12 cellular contexts compared by ENCODE assay signal in the genomic region with DNA sequence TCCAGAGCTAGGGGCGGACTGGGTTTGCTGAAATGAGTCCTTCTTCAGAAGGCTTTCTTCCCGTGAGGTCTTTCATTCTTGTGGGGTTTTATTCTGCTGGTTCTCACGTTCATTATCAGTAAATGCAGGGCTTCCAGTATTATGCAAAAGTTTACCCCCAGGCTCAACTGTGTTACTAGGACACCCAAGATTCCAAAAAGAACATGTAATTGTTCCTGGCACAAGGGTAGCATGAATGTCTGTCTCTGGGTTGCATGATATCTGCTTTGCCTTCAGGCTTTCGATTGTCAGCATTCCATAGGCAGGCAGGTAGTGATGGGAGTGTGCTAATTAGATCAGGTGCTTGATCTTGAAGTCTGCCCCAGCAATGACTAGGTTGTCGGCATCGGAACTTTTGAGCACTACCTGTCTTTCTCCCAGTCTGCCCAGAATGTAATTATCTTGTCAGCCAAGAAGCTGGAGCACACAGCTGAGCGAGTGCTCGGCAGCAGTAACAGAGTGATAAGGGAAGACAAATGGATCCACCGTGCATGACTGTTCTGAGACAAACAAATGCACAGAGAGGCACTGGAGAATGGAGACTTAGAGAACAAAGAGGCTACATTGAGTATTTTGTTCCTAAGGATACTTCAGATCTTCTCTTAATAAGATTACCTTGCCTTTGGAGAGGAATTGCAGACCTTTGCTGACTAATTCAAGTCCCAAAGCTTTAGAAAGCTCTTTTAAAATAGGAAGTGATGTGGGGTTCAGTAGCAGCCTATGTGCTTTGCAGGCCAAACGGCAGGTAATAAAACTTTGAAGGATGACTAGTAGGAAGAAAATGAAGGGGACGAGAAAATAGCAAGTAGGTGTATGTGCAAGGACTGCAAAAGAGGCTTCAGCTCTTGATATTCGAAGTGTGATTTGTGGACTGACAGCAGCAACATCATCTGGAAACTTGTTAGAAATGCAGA. TPM values are rescaled to one million over a fixed set of nuclear protein-coding genes. Genes with fewer than 3 reads are reported as not detected.
A peak's percentile ranks its signal among the peaks of the same experiment; 100 is the strongest.
DNase-seq lines count a peak whose midpoint lies in the region; ATAC-seq, FAIRE-seq and TF ChIP-seq lines count a peak whose summit lies in the region.
"Had no signal": no experiment of that assay in that cellular context is flagged by ENCODE, and none has a peak within 500 bp of the region (broad histone marks: within the 10 kb centered on the region; RNA-seq: fewer than 3 reads in every experiment).

No MANE protein-coding gene starts in this region.

- no peaks in the 10 kb centered on the region for H3K79me1 ChIP-seq in neuronal stem cell (ENCODE audit: low read depth, low read length)

- H3K18ac ChIP-seq in neuronal stem cell (ENCODE audit: low read length) = no peak overlapping the region

- H3K4me3 ChIP-seq in HAP-1 = no peak overlapping the region
- no peak overlapping the region for H3K4me3 ChIP-seq in astrocyte of the spinal cord (ENCODE audit: low read depth, low read length)
- H3K4me3 ChIP-seq in heart left ventricle = peak overlapping the region in 2 of 12 donors; percentile 0 to 24
- H3K4me3 ChIP-seq in left lung = no peak overlapping the region
- H3K4me3 ChIP-seq in neuronal stem cell (ENCODE audit: low read length in 2 of 2) = no peak overlapping the region
- H3K4me3 ChIP-seq: SJCRH30 had no signal

- H3K4me2 ChIP-seq in neuronal stem cell (ENCODE audit: insufficient read depth, low read length, poor library complexity, severe bottlenecking) = no peak overlapping the region

- WGBS in heart left ventricle, 4 donors = 38 to 52% (median 46%) methylated on average over 12 of the region's 12 CpGs
- no CpG with 5 or more reads among the region's 12 CpGs for WGBS in neuronal stem cell (ENCODE audit: extremely low coverage in 2 of 2, insufficient read length in 2 of 2, insufficient replicate concordance in 1 of 2), 2 donors

- peaks cover 7% of the 10 kb centered on the region for H3K4me1 ChIP-seq in HAP-1
- peaks cover 0 to 17% (median 2%) of the 10 kb centered on the region in 12 donors for H3K4me1 ChIP-seq in heart left ventricle
- no peaks in the 10 kb centered on the region for H3K4me1 ChIP-seq in left lung
- H3K4me1 ChIP-seq in neuronal stem cell (ENCODE audit: control insufficient read depth in 2 of 2, insufficient read depth in 1 of 2, low read depth in 1 of 2, low read length in 2 of 2) = peaks cover 6 to 7% of the 10 kb centered on the region in 2 donors
- H3K4me1 ChIP-seq: SJCRH30 had no signal

- H3K23ac ChIP-seq in neuronal stem cell (ENCODE audit: low read depth, low read length, poor library complexity) = no peak overlapping the region

- FAIRE-seq in urothelium cell line (lab: Jason Lieb, UNC) = no peak

- no peak overlapping the region for H3K4ac ChIP-seq in neuronal stem cell (ENCODE audit: low read length)

- H3K27me3 ChIP-seq in HAP-1 (ENCODE audit: low read depth) (no peaks in the 10 kb centered on the region), heart left ventricle (no peaks in the 10 kb centered on the region), left lung (no peaks in the 10 kb centered on the region), neuronal stem cell (ENCODE audit: control insufficient read depth in 3 of 3, insufficient read depth in 3 of 3, low read depth in 1 of 3, low read length in 3 of 3) (peaks cover 0 to 3% (median 0%) of the 10 kb centered on the region in 3 experiments)
- H3K27me3 ChIP-seq: SJCRH30 had no signal

- intact Hi-C loops in heart left ventricle (cut with DNase I) (loop anchor here in 1 of 10 donors (10.0 kb wide), 1 partner anchor 47 kb away; a partner anchor contains a TSS), left lung (cut with DNase I) (no loop called here)

- in situ Hi-C loops in HAP-1 (cut with MboI; ENCODE audit: low sequenced_read_pairs) (no loop called here), astrocyte of the spinal cord (cut with HindIII; ENCODE audit: low sequenced_read_pairs) (no loop called here)

- H2BK5ac ChIP-seq in neuronal stem cell (ENCODE audit: low read length) = no peak overlapping the region

- TF ChIP-seq POLR2A in heart left ventricle (IDR thresholded peaks at IDR 0.05) = no peak

- H3K9me3 ChIP-seq in HAP-1 (no peaks in the 10 kb centered on the region), heart left ventricle (no peaks in the 10 kb centered on the region), left lung (no peaks in the 10 kb centered on the region), neuronal stem cell (replicated peaks in 1 of 2; ENCODE audit: control insufficient read depth in 2 of 2, insufficient read depth in 1 of 2, low read depth in 1 of 2, low read length in 2 of 2) (no peaks in the 10 kb centered on the region)
- H3K9me3 ChIP-seq: SJCRH30 had no signal

- DNase-seq in HAP-1 (ENCODE audit: low spot score in 2 of 2) (peak; percentile 43 to 68), astrocyte of the spinal cord (ENCODE audit: low read depth, low spot score) (peak; percentile 32), heart left ventricle (no peak), retina (peak; percentile 25), left lung (no peak), urothelium cell line (ENCODE audit: low spot score) (no peak), neuronal stem cell (ENCODE audit: low spot score) (no peak), LoVo (ENCODE audit: low spot score) (no peak)
- DNase-seq: activated CD4-positive, alpha-beta T cell treated with anti-CD3 and anti-CD28 coated beads for 1 hour; activated naive CD4-positive, alpha-beta T cell; posterior cingulate gyrus; SJCRH30 had no signal

- H2BK15ac ChIP-seq in neuronal stem cell (ENCODE audit: low read length) = no peak overlapping the region

- no peak overlapping the region for H2BK120ac ChIP-seq in neuronal stem cell (ENCODE audit: low read depth, low read length)

- no peak overlapping the region for H2BK12ac ChIP-seq in neuronal stem cell (ENCODE audit: low read length)

- no peak overlapping the region for H4K91ac ChIP-seq in neuronal stem cell (ENCODE audit: low read depth, low read length, poor library complexity)

- H2AFZ ChIP-seq in neuronal stem cell (ENCODE audit: low read length) = no peak overlapping the region

- no peak overlapping the region for H3K14ac ChIP-seq in neuronal stem cell (ENCODE audit: low read length)

- no peak overlapping the region for H3K9ac ChIP-seq in neuronal stem cell (ENCODE audit: low read depth, low read length, poor library complexity)

- TF ChIP-seq CTCF in astrocyte of the spinal cord (IDR thresholded peaks at IDR 0.05; ENCODE audit: low read depth, low read length) (no peak), heart left ventricle (IDR thresholded peaks at IDR 0.05) (no peak), left lung (IDR thresholded peaks at IDR 0.05) (no peak)

- H3K36me3 ChIP-seq in HAP-1 (replicated peaks) (no peaks in the 10 kb centered on the region), heart left ventricle (no peaks in the 10 kb centered on the region), left lung (no peaks in the 10 kb centered on the region), neuronal stem cell (replicated peaks in 1 of 2; ENCODE audit: control insufficient read depth in 2 of 2, insufficient read depth in 2 of 2, low read length in 2 of 2) (no peaks in the 10 kb centered on the region)
- H3K36me3 ChIP-seq: SJCRH30 had no signal

- H2AK5ac ChIP-seq in neuronal stem cell (ENCODE audit: low read depth, low read length) = no peak overlapping the region

- H3K27ac ChIP-seq in heart left ventricle (no peak overlapping the region), left lung (no peak overlapping the region), neuronal stem cell (replicated peaks; ENCODE audit: low read length) (no peak overlapping the region)
- H3K27ac ChIP-seq: SJCRH30 had no signal

- ATAC-seq in heart left ventricle = peak; percentile 31 to 64 (median 44)
- ATAC-seq in left lung = no peak

- no peak overlapping the region for H4K8ac ChIP-seq in neuronal stem cell (ENCODE audit: low read depth, low read length)

RNA-seq across cellular contexts. Expression of a gene that starts 41.9 kb away (rescaled TPM):
- total RNA-seq in heart left ventricle (1 to 10 TPM in 4 of 9 donors, under 1 TPM in 5; 0.36 to 4.2 (median 0.96) TPM), left lung (100 to 1,000 TPM in 1 of 2 donors, 10 to 100 TPM in 1; 58.3 to 227 TPM)
- under 1 TPM; 0.27 to 0.28 TPM for polyA plus RNA-seq in heart left ventricle
- not detected for polyA plus RNA-seq in neuronal stem cell (2013, experiment 1 of 2)
- polyA plus RNA-seq in neuronal stem cell (2013, experiment 2 of 2) = not detected

Comparison
In these comparisons a context has a peak if more than half of its experiments do, and no peak if none do; other contexts are left out.
1. DNase-seq: peak in HAP-1 (2 of 2), astrocyte of the spinal cord (single experiment) and retina (single experiment); none in heart left ventricle (0 of 5), left lung (0 of 2), urothelium cell line (single experiment), neuronal stem cell (single experiment) and LoVo (single experiment).
2. RNA of a gene that starts 41.9 kb away (total RNA-seq): 58.3 to 227 TPM in left lung; 0.36 to 4.2 TPM in heart left ventricle; every median in the first group is over 10 times any median in the second.